Comparison of ENCODE assay signal across 14 cellular contexts in genomic region chr12:104359216-104359615, GRCh38. TPM values are rescaled to one million over a fixed set of nuclear protein-coding genes. Genes with fewer than 3 reads are reported as not detected.
DNase-seq lines count a peak whose midpoint lies in the region; ATAC-seq and TF ChIP-seq lines count a peak whose summit lies in the region.
"Had no signal": no experiment of that assay in that cellular context is flagged by ENCODE, and none has a peak within 500 bp of the region (broad histone marks: within the 10 kb centered on the region; RNA-seq: fewer than 3 reads in every experiment).

No MANE protein-coding gene starts in this region.

- H2AFZ ChIP-seq in PC-3 (ENCODE audit: low read length) = no peak overlapping the region
- no peak overlapping the region for H2AFZ ChIP-seq in neural progenitor cell (replicated peaks)

- no TSS peak for BruUV-seq in PC-3 (replicated peaks; lab: Mats Ljungman, UMichigan)

- no peak for TF ChIP-seq CTCF in PC-3 (conservative IDR thresholded peaks at IDR 0.05; ENCODE audit: low read depth, low read length)
- no peak for TF ChIP-seq CTCF in fibroblast of the aortic adventitia (IDR thresholded peaks at IDR 0.05; ENCODE audit: insufficient read depth, low read length)
- TF ChIP-seq CTCF in neural progenitor cell (IDR thresholded peaks at IDR 0.05) = no peak

- H3K27ac Mint-ChIP-seq in neural progenitor cell = no peak overlapping the region
- H3K27ac Mint-ChIP-seq: CD4-positive, alpha-beta memory T cell had no signal

- H3K4me3 ChIP-seq in PC-3 (ENCODE audit: low read length) (no peak overlapping the region), fibroblast of the aortic adventitia (ENCODE audit: low read depth, low read length) (no peak overlapping the region), neural progenitor cell (no peak overlapping the region), H7 (ENCODE audit: insufficient read depth, low read depth, low read length) (no peak overlapping the region)

- H3K9me3 Mint-ChIP-seq in neural progenitor cell = peaks cover 8% of the 10 kb centered on the region
- H3K9me3 Mint-ChIP-seq: CD4-positive, alpha-beta memory T cell had no signal

- ATAC-seq in PC-3 = no peak

- peaks cover 4% of the 10 kb centered on the region for H3K36me3 Mint-ChIP-seq in neural progenitor cell
- H3K36me3 Mint-ChIP-seq: CD4-positive, alpha-beta memory T cell had no signal

- H3K36me3 ChIP-seq in PC-3 (ENCODE audit: low read depth, low read length) (no peaks in the 10 kb centered on the region; the same call in 1 of the 2 replicates), neural progenitor cell (no peaks in the 10 kb centered on the region), H7 (replicated peaks; ENCODE audit: control insufficient read depth, insufficient read depth, low read length) (no peaks in the 10 kb centered on the region)

- H4K20me1 ChIP-seq in PC-3 (ENCODE audit: low read length) = no peaks in the 10 kb centered on the region
- H4K20me1 ChIP-seq in neural progenitor cell (ENCODE audit: low read depth) = no peaks in the 10 kb centered on the region

- H3K9me2 ChIP-seq in PC-3 (replicated peaks; ENCODE audit: low read length) = no peaks in the 10 kb centered on the region

- H3K9me3 ChIP-seq in PC-3 (ENCODE audit: low read length) = no peaks in the 10 kb centered on the region
- no peaks in the 10 kb centered on the region for H3K9me3 ChIP-seq in neural progenitor cell (ENCODE audit: low read depth)

- no peaks in the 10 kb centered on the region for H3K4me1 Mint-ChIP-seq in neural progenitor cell

- H3K27me3 ChIP-seq in PC-3 (ENCODE audit: low read length) = no peaks in the 10 kb centered on the region
- H3K27me3 ChIP-seq in neural progenitor cell = no peaks in the 10 kb centered on the region
- no peaks in the 10 kb centered on the region for H3K27me3 ChIP-seq in H7 (ENCODE audit: control insufficient read depth, insufficient read depth, low read length)

- H3K79me2 ChIP-seq in PC-3 (ENCODE audit: low read length) = no peaks in the 10 kb centered on the region
- no peaks in the 10 kb centered on the region for H3K79me2 ChIP-seq in neural progenitor cell (ENCODE audit: low read depth)

- peaks cover 9% of the 10 kb centered on the region for H3K27me3 Mint-ChIP-seq in neural progenitor cell (ENCODE audit: insufficient read depth, low read depth)
- H3K27me3 Mint-ChIP-seq: CD4-positive, alpha-beta memory T cell had no signal

- H3K9ac ChIP-seq in PC-3 (ENCODE audit: low read length) (no peak overlapping the region), neural progenitor cell (no peak overlapping the region)

- POLR2A ChIA-PET in PC-3 (lab: Charles Lee; ENCODE audit: unreplicated experiment) = no interaction called here

- peaks cover 10% of the 10 kb centered on the region for H3F3A ChIP-seq in PC-3 (ENCODE audit: low read length, unreplicated experiment)
- H3F3A ChIP-seq in neural progenitor cell (ENCODE audit: low read depth) = no peaks in the 10 kb centered on the region

- CTCF ChIA-PET in PC-3 (lab: Charles Lee) = interaction anchor here (0.6 kb wide), 2 partner anchors 26 to 145 kb away, joined by 8 read pairs; no protein-coding TSS in a partner anchor

- H3K4me3 Mint-ChIP-seq in neural progenitor cell = peak overlapping the region; percentile 49
- H3K4me3 Mint-ChIP-seq: CD4-positive, alpha-beta memory T cell had no signal

- intact Hi-C loops in PC-3 (cut with micrococcal nuclease) = no loop called here

- H3K27ac ChIP-seq in PC-3 (ENCODE audit: low read length) = peak overlapping the region; percentile 12; the same call in 1 of the 2 replicates
- no peak overlapping the region for H3K27ac ChIP-seq in neural progenitor cell

- DNase-seq in PC-3 = no peak
- DNase-seq in fibroblast of the aortic adventitia (ENCODE audit: low read depth) = peak; percentile 55
- no peak for DNase-seq in neural progenitor cell (ENCODE audit: low spot score)
- no peak for DNase-seq in H7
- DNase-seq in stimulated activated CD4-positive, alpha-beta T cell treated with anti-CD3 and anti-CD28 coated beads, Interleukin-4, amount 100 ng/mL, for 4 hours = no peak
- no peak for DNase-seq in OCI-M2 (lab: John Stamatoyannopoulos, UW; ENCODE audit: unreplicated experiment)
- DNase-seq: C1 segment of cervical spinal cord; Calu3; CD4-positive, alpha-beta memory T cell; COR-L47; DMS53; DMS79 treated with DMSO at 0.1 percent for 48 hours; GOT3; HCEC 1CT had no signal

- H3K4me1 ChIP-seq in PC-3 (ENCODE audit: insufficient read depth, low read length) = peaks cover 10% of the 10 kb centered on the region
- H3K4me1 ChIP-seq in neural progenitor cell = no peaks in the 10 kb centered on the region

- H3K4me2 ChIP-seq in PC-3 (ENCODE audit: low read length) (no peak overlapping the region), neural progenitor cell (no peak overlapping the region)

RNA-seq across cellular contexts. Expression of gene EID3, which starts 55.7 kb away (rescaled TPM):
- total RNA-seq in PC-3 (2014; rRNA removed) (9.8 and 12.0 TPM in 2 replicates), fibroblast of the aortic adventitia (ENCODE audit: low replicate concordance) (14.9 and 55.9 TPM in 2 replicates), neural progenitor cell (ENCODE audit: low replicate concordance) (4.3 and 8.0 TPM in 2 replicates)
- total RNA-seq in H7 (2014; rRNA removed; shearing (Covaris generic)) = 1.3 and 3.1 TPM in 2 replicates
